8 cellular contexts compared by ENCODE assay signal in genomic region chr4:15682340-15682725, GRCh38. TPM values are rescaled to one million over a fixed set of nuclear protein-coding genes. Genes with fewer than 3 reads are reported as not detected.
DNase-seq lines count a peak whose midpoint lies in the region; ATAC-seq, FAIRE-seq and TF ChIP-seq lines count a peak whose summit lies in the region.

No MANE protein-coding gene starts in this region.

- H3K9me3 Mint-ChIP-seq in activated CD4-positive, alpha-beta T cell treated with anti-CD3 and anti-CD28 coated beads, Interleukin-2, amount 10 ng/mL, durations not matched to agents 24 days and 14 days, result peaks cover 5% of the 10 kb centered on the region
- H3K9me3 Mint-ChIP-seq in activated naive CD8-positive, alpha-beta T cell treated with anti-CD3 and anti-CD28 coated beads for 36 hours, result no peaks in the 10 kb centered on the region

- H3K9me1 ChIP-seq in keratinocyte (ENCODE audit: control insufficient read depth, extremely low read depth, insufficient read depth, low read length), result no peaks in the 10 kb centered on the region

- peak overlapping the region; percentile 98 for H3K9ac ChIP-seq in keratinocyte (ENCODE audit: control insufficient read depth, extremely low read depth, insufficient read depth, low read length)

- H3K27ac ChIP-seq in keratinocyte (ENCODE audit: control insufficient read depth, insufficient read depth, low read length) (peak overlapping the region; percentile 96), thoracic aorta (peak overlapping the region; percentile 88 to 93)

- H3K9me3 ChIP-seq in keratinocyte (ENCODE audit: control insufficient read depth, low read depth, low read length), result no peaks in the 10 kb centered on the region
- H3K9me3 ChIP-seq in thoracic aorta, result no peaks in the 10 kb centered on the region

- no peak for ATAC-seq in thoracic aorta (ENCODE audit: insufficient number of reproducible peaks, low FRiP score, low read depth)
- ATAC-seq in GM21360 (IDR thresholded peaks at IDR 0.05; ENCODE audit: unreplicated experiment), result no peak

- no peaks in the 10 kb centered on the region for H4K20me1 ChIP-seq in keratinocyte (ENCODE audit: control insufficient read depth, extremely low read depth, insufficient read depth, low read length)

- H3K4me1 ChIP-seq in keratinocyte (ENCODE audit: control insufficient read depth, extremely low read depth, insufficient read depth, low read length) (peaks cover 43% of the 10 kb centered on the region), thoracic aorta (ENCODE audit: control insufficient read depth in 1 of 2, low read depth in 2 of 2) (peaks cover 8 to 22% of the 10 kb centered on the region in 2 donors)

- no peaks in the 10 kb centered on the region for H3K27me3 ChIP-seq in keratinocyte (ENCODE audit: control insufficient read depth, extremely low read depth, insufficient read depth, low read length)
- no peaks in the 10 kb centered on the region for H3K27me3 ChIP-seq in thoracic aorta (replicated peaks; ENCODE audit: insufficient read depth)

- H3K27ac Mint-ChIP-seq in activated CD4-positive, alpha-beta T cell treated with anti-CD3 and anti-CD28 coated beads, Interleukin-2, amount 10 ng/mL, durations not matched to agents 24 days and 14 days, result peak overlapping the region; percentile 99
- H3K27ac Mint-ChIP-seq in activated naive CD8-positive, alpha-beta T cell treated with anti-CD3 and anti-CD28 coated beads for 36 hours, result peak overlapping the region; percentile 98

- TF ChIP-seq CTCF in keratinocyte (optimal IDR thresholded peaks at IDR 0.05 in 1 of 3, IDR thresholded peaks at IDR 0.05 in 1 of 3, conservative IDR thresholded peaks at IDR 0.05 in 1 of 3; ENCODE audit: extremely low read depth in 1 of 3, insufficient read depth in 2 of 3, low read length in 3 of 3) (no peak), thoracic aorta (IDR thresholded peaks at IDR 0.05) (no peak)

- H3K79me2 ChIP-seq in keratinocyte (ENCODE audit: control insufficient read depth, insufficient read depth, low read length), result peaks cover 77% of the 10 kb centered on the region

- no peak for DNase-seq in activated CD4-positive, alpha-beta T cell treated with anti-CD3 and anti-CD28 coated beads, Interleukin-2, amount 10 ng/mL, durations not matched to agents 24 days and 14 days
- no peak for DNase-seq in activated CD4-positive, alpha-beta T cell treated with anti-CD3 and anti-CD28 coated beads for 48 hours
- DNase-seq in activated naive CD8-positive, alpha-beta T cell treated with anti-CD3 and anti-CD28 coated beads for 36 hours, result no peak
- DNase-seq in keratinocyte (ENCODE audit: low read depth, low spot score) (no peak), thoracic aorta (ENCODE audit: low spot score) (no peak), HPDE6-E6E7 (ENCODE audit: extremely low spot score) (no peak)
- DNase-seq in stimulated activated CD4-positive, alpha-beta T cell treated with anti-CD3 and anti-CD28 coated beads, Interleukin-4, amount 100 ng/mL, for 4 hours, result no peak

- dilution Hi-C loops in keratinocyte (cut with MboI; ENCODE audit: extremely low pct_ligation_motif_present, low sequenced_read_pairs), result no loop called here

- H2AFZ ChIP-seq in keratinocyte (ENCODE audit: control insufficient read depth, low read length), result no peak overlapping the region

- H3K4me1 Mint-ChIP-seq in activated CD4-positive, alpha-beta T cell treated with anti-CD3 and anti-CD28 coated beads, Interleukin-2, amount 10 ng/mL, durations not matched to agents 24 days and 14 days, result peaks cover 39% of the 10 kb centered on the region
- H3K4me1 Mint-ChIP-seq in activated naive CD8-positive, alpha-beta T cell treated with anti-CD3 and anti-CD28 coated beads for 36 hours, result peaks cover 38% of the 10 kb centered on the region

- FAIRE-seq in keratinocyte (lab: Jason Lieb, UNC), result no peak

- H3K4me3 ChIP-seq in keratinocyte (ENCODE audit: control insufficient read depth in 2 of 3, extremely low read depth in 1 of 3, insufficient read depth in 2 of 3, low read depth in 1 of 3, low read length in 3 of 3), result peak overlapping the region; percentile 60 to 91 (median 72)
- peak overlapping the region; percentile 91 for H3K4me3 ChIP-seq in thoracic aorta

- H3K36me3 ChIP-seq in keratinocyte (ENCODE audit: control insufficient read depth in 2 of 2, extremely low read depth in 1 of 2, insufficient read depth in 2 of 2, low read length in 2 of 2) (peaks cover 0 to 14% of the 10 kb centered on the region in 2 experiments), thoracic aorta (no peaks in the 10 kb centered on the region)

- peak overlapping the region; percentile 100 for H3K4me3 Mint-ChIP-seq in activated CD4-positive, alpha-beta T cell treated with anti-CD3 and anti-CD28 coated beads, Interleukin-2, amount 10 ng/mL, durations not matched to agents 24 days and 14 days
- H3K4me3 Mint-ChIP-seq in activated naive CD8-positive, alpha-beta T cell treated with anti-CD3 and anti-CD28 coated beads for 36 hours, result peak overlapping the region; percentile 99

- intact Hi-C loops in activated CD4-positive, alpha-beta T cell treated with anti-CD3 and anti-CD28 coated beads, Interleukin-2, amount 10 ng/mL, durations not matched to agents 24 days and 14 days (cut with micrococcal nuclease), result loop anchor here (5.0 kb wide), 2 partner anchors 55 to 1895 kb away; partner anchors contain the start of gene LAP3

- peak overlapping the region; percentile 93 for H3K4me2 ChIP-seq in keratinocyte (ENCODE audit: control insufficient read depth, extremely low read depth, insufficient read depth, low read depth, low read length)

- H3K36me3 Mint-ChIP-seq in activated CD4-positive, alpha-beta T cell treated with anti-CD3 and anti-CD28 coated beads, Interleukin-2, amount 10 ng/mL, durations not matched to agents 24 days and 14 days (ENCODE audit: low read depth), result peaks cover 33% of the 10 kb centered on the region
- H3K36me3 Mint-ChIP-seq in activated naive CD8-positive, alpha-beta T cell treated with anti-CD3 and anti-CD28 coated beads for 36 hours, result peaks cover 29% of the 10 kb centered on the region

- H3K27me3 Mint-ChIP-seq in activated CD4-positive, alpha-beta T cell treated with anti-CD3 and anti-CD28 coated beads, Interleukin-2, amount 10 ng/mL, durations not matched to agents 24 days and 14 days, result no peaks in the 10 kb centered on the region
- H3K27me3 Mint-ChIP-seq in activated naive CD8-positive, alpha-beta T cell treated with anti-CD3 and anti-CD28 coated beads for 36 hours, result peaks cover 8% of the 10 kb centered on the region

RNA-seq across cellular contexts. Expression of gene FAM200B, which starts 0.7 kb away (rescaled TPM):
- 6.0 and 9.9 TPM in 2 replicates for total RNA-seq in activated CD4-positive, alpha-beta T cell treated with anti-CD3 and anti-CD28 coated beads, Interleukin-2, amount 10 ng/mL, durations not matched to agents 24 days and 14 days
- 10 to 100 TPM; 13.1 to 15.0 TPM for total RNA-seq in activated naive CD8-positive, alpha-beta T cell treated with anti-CD3 and anti-CD28 coated beads for 36 hours
- polyA plus RNA-seq in keratinocyte, result 15.6 to 36.6 TPM (median 33.4 TPM) in 3 replicates
- 12.9 TPM for polyA plus RNA-seq in keratinocyte (2011; ENCODE audit: low read depth)
- 24.8 and 46.1 TPM in 2 replicates for polyA plus RNA-seq in keratinocyte (2011; cell fraction: cytosol; rRNA removed)
- 20.5 and 26.7 TPM in 2 replicates for polyA plus RNA-seq in keratinocyte (2011; cell fraction: nucleus; rRNA removed)
- polyA plus RNA-seq in keratinocyte (2012; ENCODE audit: low replicate concordance), result 31.5 and 34.6 TPM in 2 replicates
- polyA minus RNA-seq in keratinocyte, result 1.9 to 9.4 TPM (median 4.4 TPM) in 3 replicates
- polyA minus RNA-seq in keratinocyte (2011; cell fraction: cytosol; rRNA and poly(A)+ RNA removed), result 8.1 TPM
- polyA minus RNA-seq in keratinocyte (2011; cell fraction: nucleus; rRNA and poly(A)+ RNA removed), result 3.4 and 5.0 TPM in 2 replicates
- total RNA-seq in thoracic aorta, result 10 to 100 TPM; 27.8 to 35.2 TPM

RNA-seq across cellular contexts. Expression of gene BST1, which starts 20.5 kb away (rescaled TPM):
- total RNA-seq in activated CD4-positive, alpha-beta T cell treated with anti-CD3 and anti-CD28 coated beads, Interleukin-2, amount 10 ng/mL, durations not matched to agents 24 days and 14 days, result 0.12 and 0.72 TPM in 2 replicates
- under 1 TPM; 0.38 to 0.54 TPM for total RNA-seq in activated naive CD8-positive, alpha-beta T cell treated with anti-CD3 and anti-CD28 coated beads for 36 hours
- 0.58 to 1.2 TPM (median 1.1 TPM) in 3 replicates for polyA plus RNA-seq in keratinocyte
- polyA plus RNA-seq in keratinocyte (2011; ENCODE audit: low read depth), result 0.37 TPM
- 0.64 and 1.1 TPM in 2 replicates for polyA plus RNA-seq in keratinocyte (2011; cell fraction: cytosol; rRNA removed)
- 0.33 and 0.88 TPM in 2 replicates for polyA plus RNA-seq in keratinocyte (2011; cell fraction: nucleus; rRNA removed)
- polyA plus RNA-seq in keratinocyte (2012; ENCODE audit: low replicate concordance), result 0.83 and 1.3 TPM in 2 replicates
- 0.20 to 0.54 TPM (median 0.43 TPM) in 3 replicates for polyA minus RNA-seq in keratinocyte
- not detected for polyA minus RNA-seq in keratinocyte (2011; cell fraction: cytosol; rRNA and poly(A)+ RNA removed)
- polyA minus RNA-seq in keratinocyte (2011; cell fraction: nucleus; rRNA and poly(A)+ RNA removed), result 0.54 TPM in 1 of 2 replicates, not detected in the other
- total RNA-seq in thoracic aorta, result 10 to 100 TPM in 1 of 2 donors, 1 to 10 TPM in 1; 9.2 to 15.7 TPM

RNA-seq across cellular contexts. Expression of gene FBXL5, which starts 27.2 kb away (rescaled TPM):
- total RNA-seq in activated CD4-positive, alpha-beta T cell treated with anti-CD3 and anti-CD28 coated beads, Interleukin-2, amount 10 ng/mL, durations not matched to agents 24 days and 14 days, result 28.9 and 31.2 TPM in 2 replicates
- total RNA-seq in activated naive CD8-positive, alpha-beta T cell treated with anti-CD3 and anti-CD28 coated beads for 36 hours, result 10 to 100 TPM; 30.3 to 31.0 TPM
- polyA plus RNA-seq in keratinocyte, result 38.9 to 63.1 TPM (median 50.4 TPM) in 3 replicates
- 58.7 TPM for polyA plus RNA-seq in keratinocyte (2011; ENCODE audit: low read depth)
- polyA plus RNA-seq in keratinocyte (2011; cell fraction: cytosol; rRNA removed), result 33.6 and 66.5 TPM in 2 replicates
- 57.7 and 69.8 TPM in 2 replicates for polyA plus RNA-seq in keratinocyte (2011; cell fraction: nucleus; rRNA removed)
- polyA plus RNA-seq in keratinocyte (2012; ENCODE audit: low replicate concordance), result 32.3 and 46.8 TPM in 2 replicates
- 33.0 to 79.0 TPM (median 57.3 TPM) in 3 replicates for polyA minus RNA-seq in keratinocyte
- 47.8 TPM for polyA minus RNA-seq in keratinocyte (2011; cell fraction: cytosol; rRNA and poly(A)+ RNA removed)
- polyA minus RNA-seq in keratinocyte (2011; cell fraction: nucleus; rRNA and poly(A)+ RNA removed), result 49.9 and 80.8 TPM in 2 replicates
- 100 to 1,000 TPM; 136 to 147 TPM for total RNA-seq in thoracic aorta
